Comparison of ENCODE assay signal across 8 cellular contexts in genomic region chr17:17782425-17783120, GRCh38. TPM values are rescaled to one million over a fixed set of nuclear protein-coding genes. Genes with fewer than 3 reads are reported as not detected.
DNase-seq lines count a peak whose midpoint lies in the region; ATAC-seq and TF ChIP-seq lines count a peak whose summit lies in the region.

No MANE protein-coding gene starts in this region.

- TF ChIP-seq CTCF in upper lobe of right lung (IDR thresholded peaks at IDR 0.05) = no peak

- peak overlapping the region; percentile 38 to 87 for H3K18ac ChIP-seq in mesenchymal stem cell (ENCODE audit: low read depth in 1 of 2, low read length in 2 of 2)

- H3K79me1 ChIP-seq in mesenchymal stem cell (replicated peaks; ENCODE audit: low read length, poor library complexity, severe bottlenecking) = peaks cover 43% of the 10 kb centered on the region

- DNase-seq in stimulated activated CD4-positive, alpha-beta T cell treated with anti-CD3 and anti-CD28 coated beads, Interleukin-12 subunit alpha, Interleukin-12 subunit beta, amount 100 ng/mL, for 4 hours = peak; percentile 8
- DNase-seq in stimulated activated CD4-positive, alpha-beta T cell treated with anti-CD3 and anti-CD28 coated beads, Interleukin-1b, Interleukin-23, amount 100 ng/mL, for 48 hours = no peak
- DNase-seq in NCI-H2227 treated with DMSO at 0.1 percent for 48 hours (lab: John Stamatoyannopoulos, UW) = peak; percentile 30
- peak; percentile 53 for DNase-seq in cerebellum (ENCODE audit: low spot score)
- DNase-seq in mesenchymal stem cell = peak; percentile 29
- no peak for DNase-seq in upper lobe of right lung
- no peak for DNase-seq in stimulated activated naive CD4-positive, alpha-beta T cell treated with Interleukin-2 at 50 U/mL for 16 hours (lab: John Stamatoyannopoulos, UW)
- no peak for DNase-seq in pons (ENCODE audit: low spot score)

- H3K27ac ChIP-seq in mesenchymal stem cell (ENCODE audit: low read length, poor library complexity, severe bottlenecking) (no peak overlapping the region), upper lobe of right lung (no peak overlapping the region)

- no peak overlapping the region for H3K23ac ChIP-seq in mesenchymal stem cell (ENCODE audit: low read length in 2 of 2)

- under 1% methylated on average over 44 of the region's 73 CpGs for WGBS in mesenchymal stem cell

- H4K91ac ChIP-seq in mesenchymal stem cell (ENCODE audit: low read length) = peak overlapping the region; percentile 79

- H2AK5ac ChIP-seq in mesenchymal stem cell (ENCODE audit: low read length, severe bottlenecking) = no peak overlapping the region

- peak overlapping the region; percentile 97 for H3K4me2 ChIP-seq in mesenchymal stem cell (ENCODE audit: low read length, poor library complexity, severe bottlenecking)

- no peaks in the 10 kb centered on the region for H3K9me3 ChIP-seq in mesenchymal stem cell (ENCODE audit: control insufficient read depth, low read length)
- no peaks in the 10 kb centered on the region for H3K9me3 ChIP-seq in upper lobe of right lung

- H2BK15ac ChIP-seq in mesenchymal stem cell (ENCODE audit: low read depth, poor library complexity, severe bottlenecking) = peak overlapping the region; percentile 83

- H2BK12ac ChIP-seq in mesenchymal stem cell (ENCODE audit: low read length in 2 of 2) = peak overlapping the region; percentile 15 to 68

- intact Hi-C loops in upper lobe of right lung (cut with DNase I) = no loop called here

- H2BK5ac ChIP-seq in mesenchymal stem cell (ENCODE audit: low read depth, low read length, poor library complexity, severe bottlenecking) = no peak overlapping the region

- H4K8ac ChIP-seq in mesenchymal stem cell (ENCODE audit: low read length) = peak overlapping the region; percentile 5

- ATAC-seq in upper lobe of right lung = no peak

- H3K4ac ChIP-seq in mesenchymal stem cell (ENCODE audit: low read depth in 1 of 2, low read length in 2 of 2) = peak overlapping the region in 1 of 2 experiments; percentile 63

- peaks cover 0 to 5% of the 10 kb centered on the region in 2 experiments for H3K36me3 ChIP-seq in mesenchymal stem cell (ENCODE audit: control insufficient read depth in 1 of 2, insufficient read depth in 2 of 2, low read depth in 1 of 2, low read length in 2 of 2)
- H3K36me3 ChIP-seq in upper lobe of right lung = no peaks in the 10 kb centered on the region

- H3K4me3 ChIP-seq in mesenchymal stem cell (ENCODE audit: insufficient read depth in 1 of 2, low read depth in 1 of 2, low read length in 2 of 2) (peak overlapping the region; percentile 41 to 72), upper lobe of right lung (peak overlapping the region; percentile 55)

- H3K4me1 ChIP-seq in mesenchymal stem cell (ENCODE audit: control insufficient read depth, insufficient read depth, low read depth, low read length) (peaks cover 52% of the 10 kb centered on the region), upper lobe of right lung (peaks cover 51% of the 10 kb centered on the region)

- no peak overlapping the region for H2AFZ ChIP-seq in mesenchymal stem cell (ENCODE audit: low read depth, low read length)

- H3K14ac ChIP-seq in mesenchymal stem cell (ENCODE audit: low read length in 2 of 2) = no peak overlapping the region

- no peak overlapping the region for H3K9ac ChIP-seq in mesenchymal stem cell (ENCODE audit: low read length)

- H3K27me3 ChIP-seq in mesenchymal stem cell (ENCODE audit: control insufficient read depth in 1 of 2, insufficient read depth in 1 of 2, low read length in 2 of 2) (peaks cover 0 to 6% of the 10 kb centered on the region in 2 experiments), upper lobe of right lung (no peaks in the 10 kb centered on the region)

- no peak overlapping the region for H2BK120ac ChIP-seq in mesenchymal stem cell (ENCODE audit: low read depth, low read length)

RNA-seq across cellular contexts. Expression of gene SREBF1, which starts 54.2 kb away (rescaled TPM):
- total RNA-seq in cerebellum (11.8 TPM), upper lobe of right lung (80.8 TPM)
- polyA plus RNA-seq in mesenchymal stem cell (2013, experiment 1 of 2) = 89.9 TPM
- 89.1 TPM for polyA plus RNA-seq in mesenchymal stem cell (2013, experiment 2 of 2)

Comparison
In these comparisons a context has a peak if more than half of its experiments do, and no peak if none do; other contexts are left out.
1. DNase-seq: peak in stimulated activated CD4-positive, alpha-beta T cell treated with anti-CD3 and anti-CD28 coated beads, Interleukin-12 subunit alpha, Interleukin-12 subunit beta, amount 100 ng/mL, for 4 hours (single experiment), NCI-H2227 treated with DMSO at 0.1 percent for 48 hours (single experiment), cerebellum (single experiment) and mesenchymal stem cell (single experiment); none in stimulated activated CD4-positive, alpha-beta T cell treated with anti-CD3 and anti-CD28 coated beads, Interleukin-1b, Interleukin-23, amount 100 ng/mL, for 48 hours (single experiment), upper lobe of right lung (single experiment), stimulated activated naive CD4-positive, alpha-beta T cell treated with Interleukin-2 at 50 U/mL for 16 hours (single experiment) and pons (single experiment).